In the genomic region with DNA sequence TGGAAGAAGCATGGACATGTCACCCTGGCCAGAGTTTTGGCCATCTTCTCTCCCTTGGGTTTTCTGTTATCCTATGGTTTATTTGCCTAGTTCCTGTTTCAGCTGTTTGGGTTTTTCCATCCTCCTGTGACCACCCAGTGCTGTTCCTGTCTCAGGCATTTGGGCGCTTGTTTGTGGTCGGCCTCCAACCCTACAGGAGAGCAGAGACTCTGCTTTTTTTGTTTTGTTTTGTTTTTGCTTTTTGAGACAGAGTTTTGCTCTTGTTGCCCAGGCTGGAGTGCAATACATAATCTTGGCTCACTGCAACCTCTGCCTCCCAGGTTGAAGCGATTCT, we compare ENCODE assay signal across 14 cellular contexts. TPM values are rescaled to one million over a fixed set of nuclear protein-coding genes. Genes with fewer than 3 reads are reported as not detected.
DNase-seq lines count a peak whose midpoint lies in the region; ATAC-seq, FAIRE-seq and TF ChIP-seq lines count a peak whose summit lies in the region.
"Had no signal": no experiment of that assay in that cellular context is flagged by ENCODE, and none has a peak within 500 bp of the region (broad histone marks: within the 10 kb centered on the region; RNA-seq: fewer than 3 reads in every experiment).

No MANE protein-coding gene starts in this region.

- H3K27me3 Mint-ChIP-seq in activated CD4-positive, alpha-beta T cell treated with anti-CD3 and anti-CD28 coated beads, Interleukin-2, amount 10 ng/mL, durations not matched to agents 7 days and 5 days = no peaks in the 10 kb centered on the region
- H3K27me3 Mint-ChIP-seq in stimulated activated memory B cell treated with anti-CD40 and anti-IgM and Interleukin-4, amounts not matched to agents 10 μg/mL and 1 μg/mL and 100 μg/mL, for 72 hours = no peaks in the 10 kb centered on the region

- SMC1A ChIA-PET in GM12878 (lab: Charles Lee; ENCODE audit: uncharacterized antibody, unreplicated experiment) = interaction anchor here (0.7 to 11.9 kb wide), 8 partner anchors 8 to 86 kb away, joined by 3 to 124 read pairs (median 6); partner anchors contain the start of gene TXNDC11

- RAD21 ChIA-PET in GM12878 (lab: Charles Lee; ENCODE audit: unreplicated experiment) = interaction anchor here (0.7 to 10.7 kb wide), 10 partner anchors 16 to 149 kb away, joined by 3 to 174 read pairs (median 20); partner anchors contain the start of gene TXNDC11

- intact Hi-C loops in GM12878 (cut with micrococcal nuclease; ENCODE audit: unreplicated experiment) = no loop called here
- intact Hi-C loops in adrenal gland (cut with DNase I) = no loop called here
- intact Hi-C loops in lower leg skin (cut with DNase I; ENCODE audit: low total_unique reads) = no loop called here

- peaks cover 37% of the 10 kb centered on the region for H3K4me1 Mint-ChIP-seq in activated CD4-positive, alpha-beta T cell treated with anti-CD3 and anti-CD28 coated beads, Interleukin-2, amount 10 ng/mL, durations not matched to agents 7 days and 5 days
- H3K4me1 Mint-ChIP-seq in stimulated activated memory B cell treated with anti-CD40 and anti-IgM and Interleukin-4, amounts not matched to agents 10 μg/mL and 1 μg/mL and 100 μg/mL, for 72 hours = peaks cover 51% of the 10 kb centered on the region

- in situ Hi-C loops in GM12878 (cut with MboI) = loop anchor here (25.0 kb wide), 1 partner anchor 263 kb away; a partner anchor contains a TSS

- H3K36me3 Mint-ChIP-seq in activated CD4-positive, alpha-beta T cell treated with anti-CD3 and anti-CD28 coated beads, Interleukin-2, amount 10 ng/mL, durations not matched to agents 7 days and 5 days (ENCODE audit: low read depth) = peaks cover 7% of the 10 kb centered on the region
- H3K36me3 Mint-ChIP-seq in stimulated activated memory B cell treated with anti-CD40 and anti-IgM and Interleukin-4, amounts not matched to agents 10 μg/mL and 1 μg/mL and 100 μg/mL, for 72 hours = peaks cover 5% of the 10 kb centered on the region

- H3K27me3 ChIP-seq in NT2/D1 (ENCODE audit: insufficient read depth, insufficient read length) (no peaks in the 10 kb centered on the region), GM12878 (replicated peaks in 1 of 2; ENCODE audit: control insufficient read depth in 2 of 2, insufficient read depth in 2 of 2, low read length in 1 of 2) (no peaks in the 10 kb centered on the region), adrenal gland (no peaks in the 10 kb centered on the region)

- POLR2A ChIA-PET in activated CD4-positive, alpha-beta T cell treated with anti-CD3 and anti-CD28 coated beads, Interleukin-2, amount 10 ng/mL, durations not matched to agents 7 days and 5 days (lab: Charles Lee) = no interaction called here
- POLR2A ChIA-PET in GM12878 (lab: Charles Lee) = interaction anchor here (1.8 to 12.7 kb wide), 4 partner anchors 9 to 60 kb away, joined by 7 to 410 read pairs (median 92); partner anchors contain the start of gene TXNDC11

- no peak for DNase-seq in activated CD4-positive, alpha-beta T cell treated with anti-CD3 and anti-CD28 coated beads, Interleukin-2, amount 10 ng/mL, durations not matched to agents 7 days and 5 days
- no peak for DNase-seq in activated CD4-positive, alpha-beta T cell treated with anti-CD3 and anti-CD28 coated beads for 1 hour
- DNase-seq in NT2/D1 (ENCODE audit: low read depth, low spot score) (no peak), GM12878 (ENCODE audit: low read depth, low spot score) (no peak), cerebellar nuclear complex (lab: John Stamatoyannopoulos, UW) (no peak), adrenal gland (no peak), lower leg skin (ENCODE audit: low spot score in 2 of 2) (no peak)
- DNase-seq: ACHN, EL, NCI-H226 had no signal

- TF ChIP-seq RAD21 in GM12878 (IDR thresholded peaks at IDR 0.05; ENCODE audit: insufficient read depth, low read depth, low read length) = no peak

- BruUV-seq in GM12878 (replicated peaks; lab: Mats Ljungman, UMichigan) = no TSS peak

- TF ChIP-seq CTCF in GM12878 (IDR thresholded peaks at IDR 0.05 in 2 of 3, conservative IDR thresholded peaks at IDR 0.05 in 1 of 3; ENCODE audit: control insufficient read depth in 2 of 3, extremely low read depth in 1 of 3, insufficient read depth in 1 of 3, low read depth in 3 of 3, low read length in 3 of 3) (no peak), adrenal gland (IDR thresholded peaks at IDR 0.05) (no peak), lower leg skin (IDR thresholded peaks at IDR 0.05) (no peak)

- H4K20me1 ChIP-seq in GM12878 (ENCODE audit: control insufficient read depth, insufficient read depth) = no peaks in the 10 kb centered on the region

- H3K9me3 Mint-ChIP-seq in activated CD4-positive, alpha-beta T cell treated with anti-CD3 and anti-CD28 coated beads, Interleukin-2, amount 10 ng/mL, durations not matched to agents 7 days and 5 days = no peaks in the 10 kb centered on the region
- H3K9me3 Mint-ChIP-seq in stimulated activated memory B cell treated with anti-CD40 and anti-IgM and Interleukin-4, amounts not matched to agents 10 μg/mL and 1 μg/mL and 100 μg/mL, for 72 hours = no peaks in the 10 kb centered on the region

- 39% methylated on average over 3 of the region's 3 CpGs for WGBS in GM12878 (ENCODE audit: insufficient coverage, insufficient replicate concordance, low lambda C conversion rate, missing lambda C conversion rate)
- 83 to 98% (median 87%) methylated on average over 3 of the region's 3 CpGs for WGBS in adrenal gland, 4 donors
- WGBS in lower leg skin, 2 donors = 85 to 95% methylated on average over 3 of the region's 3 CpGs

- TF ChIP-seq POLR2A in GM12878 (IDR thresholded peaks at IDR 0.05; ENCODE audit: low read depth, low read length) (no peak), adrenal gland (IDR thresholded peaks at IDR 0.05) (no peak), lower leg skin (IDR thresholded peaks at IDR 0.05) (no peak)

- peak overlapping the region; percentile 50 for H3K27ac Mint-ChIP-seq in activated CD4-positive, alpha-beta T cell treated with anti-CD3 and anti-CD28 coated beads, Interleukin-2, amount 10 ng/mL, durations not matched to agents 7 days and 5 days
- H3K27ac Mint-ChIP-seq in stimulated activated memory B cell treated with anti-CD40 and anti-IgM and Interleukin-4, amounts not matched to agents 10 μg/mL and 1 μg/mL and 100 μg/mL, for 72 hours = peak overlapping the region; percentile 87

- no peak for TF ChIP-seq EP300 in GM12878 (IDR thresholded peaks at IDR 0.05; ENCODE audit: borderline replicate concordance in 1 of 2, control insufficient read depth in 1 of 2, low read depth in 2 of 2, low read length in 2 of 2)

- H2AFZ ChIP-seq in GM12878 (ENCODE audit: control insufficient read depth, low read depth, low read length) = peak overlapping the region; percentile 17; the same call in 1 of the 2 replicates

- H3K4me3 Mint-ChIP-seq in activated CD4-positive, alpha-beta T cell treated with anti-CD3 and anti-CD28 coated beads, Interleukin-2, amount 10 ng/mL, durations not matched to agents 7 days and 5 days = no peak overlapping the region
- H3K4me3 Mint-ChIP-seq in stimulated activated memory B cell treated with anti-CD40 and anti-IgM and Interleukin-4, amounts not matched to agents 10 μg/mL and 1 μg/mL and 100 μg/mL, for 72 hours = peak overlapping the region; percentile 90

- H3K4me1 ChIP-seq in NT2/D1 (ENCODE audit: insufficient read depth, insufficient read length) (no peaks in the 10 kb centered on the region), GM12878 (ENCODE audit: control insufficient read depth, insufficient read depth, low read length) (peaks cover 21% of the 10 kb centered on the region), adrenal gland (replicated peaks in 1 of 2) (peaks cover 18 to 28% of the 10 kb centered on the region in 2 donors)

- H3K36me3 ChIP-seq in NT2/D1 (ENCODE audit: insufficient read depth, insufficient read length, low read length) (peaks cover 6% of the 10 kb centered on the region), GM12878 (ENCODE audit: control insufficient read depth in 2 of 2, insufficient read depth in 2 of 2, low read length in 1 of 2) (no peaks in the 10 kb centered on the region), adrenal gland (replicated peaks in 1 of 2) (no peaks in the 10 kb centered on the region)

- CTCF ChIA-PET in activated CD4-positive, alpha-beta T cell treated with anti-CD3 and anti-CD28 coated beads, Interleukin-2, amount 10 ng/mL, durations not matched to agents 7 days and 5 days (lab: Charles Lee) = interaction anchor here (5.9 kb wide), 1 partner anchor 14 kb away, joined by 62 read pairs; no protein-coding TSS in a partner anchor
- CTCF ChIA-PET in GM12878 (lab: Yijun Ruan, JAX) = interaction anchor here (0.8 to 5.3 kb wide), 3 partner anchors 23 to 58 kb away, joined by 4 to 42 read pairs (median 34); partner anchors contain the start of gene TXNDC11

- H3K27ac ChIP-seq in GM12878 (ENCODE audit: control insufficient read depth, insufficient read depth) = peak overlapping the region; percentile 76
- H3K27ac ChIP-seq in adrenal gland = no peak overlapping the region
- H3K27ac ChIP-seq: SK-N-MC had no signal

- peaks cover 48% of the 10 kb centered on the region for H3K79me2 ChIP-seq in GM12878 (ENCODE audit: control insufficient read depth, insufficient read depth, low read length)

- H3K4me3 ChIP-seq in NT2/D1 (ENCODE audit: insufficient read length, low read depth) = no peak overlapping the region
- H3K4me3 ChIP-seq in GM12878 = peak overlapping the region; percentile 99
- H3K4me3 ChIP-seq in adrenal gland = no peak overlapping the region
- H3K4me3 ChIP-seq in lower leg skin (ENCODE audit: low read depth, poor library complexity, severe bottlenecking) = no peak overlapping the region
- H3K4me3 ChIP-seq: SK-N-MC had no signal

- FAIRE-seq in GM12878 (lab: Jason Lieb, UNC) = peak; percentile 23
- FAIRE-seq: bronchial epithelial cell, HTR-8/SVneo had no signal

- H3K4me2 ChIP-seq in GM12878 (ENCODE audit: control insufficient read depth, insufficient read depth) = peak overlapping the region; percentile 93

- H3K9ac ChIP-seq in NT2/D1 (ENCODE audit: insufficient read length, low read depth) (peak overlapping the region; percentile 45), GM12878 (ENCODE audit: control insufficient read depth, insufficient read depth, low read length) (peak overlapping the region; percentile 53)

- H3K9me3 ChIP-seq in NT2/D1 (ENCODE audit: insufficient read depth, low read length) = no peaks in the 10 kb centered on the region
- no peaks in the 10 kb centered on the region for H3K9me3 ChIP-seq in GM12878 (replicated peaks; ENCODE audit: control insufficient read depth, insufficient read depth, low read length)
- no peaks in the 10 kb centered on the region for H3K9me3 ChIP-seq in adrenal gland (replicated peaks in 1 of 3)

- ATAC-seq in GM12878 = no peak
- no peak for ATAC-seq in stimulated activated memory B cell treated with anti-CD40 and anti-IgM and Interleukin-4, amounts not matched to agents 10 μg/mL and 1 μg/mL and 100 μg/mL, for 72 hours

RNA-seq across cellular contexts. Expression of gene ZC3H7A, which starts 3.3 kb away (rescaled TPM):
- 10 to 100 TPM; 68.0 to 76.9 TPM for total RNA-seq in activated CD4-positive, alpha-beta T cell treated with anti-CD3 and anti-CD28 coated beads, Interleukin-2, amount 10 ng/mL, durations not matched to agents 7 days and 5 days
- 438 and 443 TPM in 2 replicates for total RNA-seq in GM12878 (2013; cell fraction: nucleolus; rRNA removed)
- total RNA-seq in GM12878 (2014; rRNA removed) (53.8 and 61.9 TPM in 2 replicates), GM12878 (2014; rRNA removed; fragmentation: Illumina TruSeq; extraction: Trizol) (63.2 and 68.6 TPM in 2 replicates), GM12878 (2021) (67.0 and 67.9 TPM in 2 replicates), adrenal gland (10 to 100 TPM; 32.1 to 61.3 (median 43.0) TPM), lower leg skin (10 to 100 TPM; 22.0 to 46.6 (median 31.3) TPM)
- 58.3 TPM for polyA plus RNA-seq in GM12878 (2011; ENCODE audit: low read depth)
- polyA plus RNA-seq in GM12878 (2011; rRNA removed) (188 and 243 TPM in 2 replicates), GM12878 (2014; fragmentation: Illumina TruSeq; extraction: Trizol) (94.8 and 123 TPM in 2 replicates), GM12878 (2014; fragmentation: Nextera tagmentation; extraction: Ambion mirVana) (10 to 100 TPM; 46.3 to 77.8 TPM), GM12878 (2014; rRNA removed) (54.6 and 56.6 TPM in 2 replicates), GM12878 (2016; fragmentation: Nextera tagmentation; extraction: Ambion mirVana) (10 to 100 TPM; 69.4 to 70.0 TPM), adrenal gland (10 to 100 TPM; 31.1 to 83.9 (median 35.9) TPM)
- polyA plus RNA-seq in GM12878 (2011; cell fraction: cytosol; rRNA removed) = 117 and 155 TPM in 2 replicates
- 352 and 369 TPM in 2 replicates for polyA plus RNA-seq in GM12878 (2011; cell fraction: nucleus; rRNA removed)
- polyA plus RNA-seq in GM12878 (2012) = 57.6 and 76.8 TPM in 2 replicates
- 106 and 129 TPM in 2 replicates for polyA minus RNA-seq in GM12878 (2011; rRNA and poly(A)+ RNA removed)
- 34.3 and 36.0 TPM in 2 replicates for polyA minus RNA-seq in GM12878 (2011; cell fraction: cytosol; rRNA and poly(A)+ RNA removed)
- 89.0 and 106 TPM in 2 replicates for polyA minus RNA-seq in GM12878 (2011; cell fraction: nucleus; rRNA and poly(A)+ RNA removed)

RNA-seq across cellular contexts. Expression of gene RSL1D1, which starts 51.0 kb away (rescaled TPM):
- 100 to 1,000 TPM; 158 to 182 TPM for total RNA-seq in activated CD4-positive, alpha-beta T cell treated with anti-CD3 and anti-CD28 coated beads, Interleukin-2, amount 10 ng/mL, durations not matched to agents 7 days and 5 days
- 81.4 and 82.1 TPM in 2 replicates for total RNA-seq in GM12878 (2013; cell fraction: nucleolus; rRNA removed)
- total RNA-seq in GM12878 (2014; rRNA removed) (106 and 169 TPM in 2 replicates), GM12878 (2014; rRNA removed; fragmentation: Illumina TruSeq; extraction: Trizol) (298 and 321 TPM in 2 replicates), GM12878 (2021) (191 and 195 TPM in 2 replicates), adrenal gland (100 to 1,000 TPM in 7 of 8 donors, 10 to 100 TPM in 1; 90.6 to 511 (median 124) TPM), lower leg skin (100 to 1,000 TPM; 105 to 245 (median 166) TPM)
- polyA plus RNA-seq in GM12878 (2011; ENCODE audit: low read depth) = 76.3 TPM
- polyA plus RNA-seq in GM12878 (2011; rRNA removed) (182 and 374 TPM in 2 replicates), GM12878 (2014; fragmentation: Illumina TruSeq; extraction: Trizol) (535 and 601 TPM in 2 replicates), GM12878 (2014; fragmentation: Nextera tagmentation; extraction: Ambion mirVana) (100 to 1,000 TPM; 288 to 367 TPM), GM12878 (2014; rRNA removed) (139 and 173 TPM in 2 replicates), GM12878 (2016; fragmentation: Nextera tagmentation; extraction: Ambion mirVana) (100 to 1,000 TPM; 366 to 393 TPM), adrenal gland (100 to 1,000 TPM in 1 of 3 donors, 10 to 100 TPM in 2; 40.1 to 364 (median 43.1) TPM)
- 55.2 and 56.9 TPM in 2 replicates for polyA plus RNA-seq in GM12878 (2011; cell fraction: cytosol; rRNA removed)
- 19.0 and 29.6 TPM in 2 replicates for polyA plus RNA-seq in GM12878 (2011; cell fraction: nucleus; rRNA removed)
- polyA plus RNA-seq in GM12878 (2012) = 210 and 234 TPM in 2 replicates
- polyA minus RNA-seq in GM12878 (2011; rRNA and poly(A)+ RNA removed) = 67.2 and 96.8 TPM in 2 replicates
- polyA minus RNA-seq in GM12878 (2011; cell fraction: cytosol; rRNA and poly(A)+ RNA removed) = 66.8 and 81.0 TPM in 2 replicates
- polyA minus RNA-seq in GM12878 (2011; cell fraction: nucleus; rRNA and poly(A)+ RNA removed) = 9.4 and 18.1 TPM in 2 replicates

RNA-seq across cellular contexts. Expression of gene TXNDC11, which starts 57.7 kb away (rescaled TPM):
- total RNA-seq in activated CD4-positive, alpha-beta T cell treated with anti-CD3 and anti-CD28 coated beads, Interleukin-2, amount 10 ng/mL, durations not matched to agents 7 days and 5 days = 10 to 100 TPM; 38.5 to 42.7 TPM
- total RNA-seq in GM12878 (2013; cell fraction: nucleolus; rRNA removed) = 97.8 and 99.6 TPM in 2 replicates
- total RNA-seq in GM12878 (2014; rRNA removed) (54.4 and 59.1 TPM in 2 replicates), GM12878 (2014; rRNA removed; fragmentation: Illumina TruSeq; extraction: Trizol) (33.3 and 43.1 TPM in 2 replicates), GM12878 (2021) (45.8 and 51.8 TPM in 2 replicates), adrenal gland (10 to 100 TPM; 33.5 to 68.4 (median 48.1) TPM), lower leg skin (10 to 100 TPM; 27.7 to 47.8 (median 40.0) TPM)
- 38.0 TPM for polyA plus RNA-seq in GM12878 (2011; ENCODE audit: low read depth)
- polyA plus RNA-seq in GM12878 (2011; rRNA removed) (71.0 and 86.7 TPM in 2 replicates), GM12878 (2014; fragmentation: Illumina TruSeq; extraction: Trizol) (40.7 and 49.9 TPM in 2 replicates), GM12878 (2014; fragmentation: Nextera tagmentation; extraction: Ambion mirVana) (1 to 10 TPM; 1.7 to 7.3 TPM), GM12878 (2014; rRNA removed) (57.0 and 59.9 TPM in 2 replicates), GM12878 (2016; fragmentation: Nextera tagmentation; extraction: Ambion mirVana) (10 to 100 TPM; 69.8 to 70.7 TPM), adrenal gland (10 to 100 TPM; 51.2 to 78.1 (median 57.4) TPM)
- 96.3 and 103 TPM in 2 replicates for polyA plus RNA-seq in GM12878 (2011; cell fraction: cytosol; rRNA removed)
- polyA plus RNA-seq in GM12878 (2011; cell fraction: nucleus; rRNA removed) = 86.4 and 91.4 TPM in 2 replicates
- polyA plus RNA-seq in GM12878 (2012) = 48.2 and 55.5 TPM in 2 replicates
- polyA minus RNA-seq in GM12878 (2011; rRNA and poly(A)+ RNA removed) = 79.2 and 95.3 TPM in 2 replicates
- polyA minus RNA-seq in GM12878 (2011; cell fraction: cytosol; rRNA and poly(A)+ RNA removed) = 28.7 and 34.5 TPM in 2 replicates
- polyA minus RNA-seq in GM12878 (2011; cell fraction: nucleus; rRNA and poly(A)+ RNA removed) = 27.4 and 50.4 TPM in 2 replicates
